Comparison of ENCODE assay signal across 9 cellular contexts in the genomic region with DNA sequence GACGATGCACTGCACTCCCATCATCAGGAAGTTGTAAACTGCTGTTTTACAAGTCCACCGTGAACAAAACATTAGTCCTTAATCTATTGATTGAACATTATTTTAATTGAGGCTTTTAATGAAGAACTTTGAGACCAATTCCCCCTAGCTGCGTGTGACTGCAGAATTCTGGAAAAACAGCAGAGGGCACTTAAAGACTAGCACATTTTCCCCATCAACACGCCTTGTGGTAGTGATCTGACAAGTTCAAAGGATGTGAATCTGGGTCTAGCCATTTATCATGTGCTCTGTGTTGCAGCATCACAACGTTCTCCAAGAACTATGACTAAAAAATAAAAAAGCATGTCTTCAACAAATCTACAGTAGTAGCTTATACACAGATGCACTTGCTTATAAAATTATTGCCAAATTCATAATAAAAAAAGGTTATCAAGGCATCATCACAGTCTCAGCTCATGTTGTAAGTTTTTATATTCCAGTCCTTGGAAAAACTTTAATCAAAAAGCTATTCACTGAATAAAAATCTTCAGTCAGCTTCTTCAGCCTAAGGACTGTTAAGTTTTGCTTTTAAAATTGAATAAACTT. TPM values are rescaled to one million over a fixed set of nuclear protein-coding genes. Genes with fewer than 3 reads are reported as not detected.
DNase-seq lines count a peak whose midpoint lies in the region; ATAC-seq and TF ChIP-seq lines count a peak whose summit lies in the region.
"Had no signal": no experiment of that assay in that cellular context is flagged by ENCODE, and none has a peak within 500 bp of the region (broad histone marks: within the 10 kb centered on the region; RNA-seq: fewer than 3 reads in every experiment).

No MANE protein-coding gene starts in this region.

- no peaks in the 10 kb centered on the region for H3K9me2 ChIP-seq in MM.1S (replicated peaks; ENCODE audit: insufficient read depth, low read length)

- no peaks in the 10 kb centered on the region for H3K4me1 ChIP-seq in MM.1S (ENCODE audit: low read length)

- no peak overlapping the region for H2AFZ ChIP-seq in MM.1S (ENCODE audit: low read length)

- no peak overlapping the region for H3K9ac ChIP-seq in MM.1S (ENCODE audit: low read length)

- H3K27ac Mint-ChIP-seq in activated CD4-positive, alpha-beta memory T cell treated with anti-CD3 and anti-CD28 coated beads for 36 hours = no peak overlapping the region
- no peak overlapping the region for H3K27ac Mint-ChIP-seq in activated CD4-positive, alpha-beta memory T cell treated with anti-CD3 and anti-CD28 coated beads, Interleukin-2, amount 10 ng/mL, durations not matched to agents 7 days and 5 days
- no peak overlapping the region for H3K27ac Mint-ChIP-seq in osteocyte (ENCODE audit: unreplicated experiment)

- in situ Hi-C loops in SK-MEL-5 (cut with HindIII; ENCODE audit: low pct_unique_long_range_greater_than_20kb, low sequenced_read_pairs) = no loop called here

- no peaks in the 10 kb centered on the region for H3K9me3 ChIP-seq in MM.1S (replicated peaks; ENCODE audit: insufficient read depth, low read length)

- intact Hi-C loops in activated CD4-positive, alpha-beta memory T cell treated with anti-CD3 and anti-CD28 coated beads for 36 hours (cut with micrococcal nuclease) = loop anchor here (1.0 kb wide), 1 partner anchor 534 kb away; no protein-coding TSS in a partner anchor

- no peaks in the 10 kb centered on the region for H3K36me3 Mint-ChIP-seq in activated CD4-positive, alpha-beta memory T cell treated with anti-CD3 and anti-CD28 coated beads for 36 hours
- H3K36me3 Mint-ChIP-seq in activated CD4-positive, alpha-beta memory T cell treated with anti-CD3 and anti-CD28 coated beads, Interleukin-2, amount 10 ng/mL, durations not matched to agents 7 days and 5 days (ENCODE audit: low read depth) = no peaks in the 10 kb centered on the region
- H3K36me3 Mint-ChIP-seq in osteocyte (ENCODE audit: unreplicated experiment) = no peaks in the 10 kb centered on the region

- H3K27me3 Mint-ChIP-seq in activated CD4-positive, alpha-beta memory T cell treated with anti-CD3 and anti-CD28 coated beads for 36 hours = peaks cover 27% of the 10 kb centered on the region
- peaks cover 50% of the 10 kb centered on the region for H3K27me3 Mint-ChIP-seq in activated CD4-positive, alpha-beta memory T cell treated with anti-CD3 and anti-CD28 coated beads, Interleukin-2, amount 10 ng/mL, durations not matched to agents 7 days and 5 days
- peaks cover 72% of the 10 kb centered on the region for H3K27me3 Mint-ChIP-seq in osteocyte (ENCODE audit: unreplicated experiment)

- CTCF ChIA-PET in activated CD4-positive, alpha-beta memory T cell treated with anti-CD3 and anti-CD28 coated beads for 36 hours (lab: Charles Lee) = interaction anchor here (0.7 to 3.5 kb wide), 11 partner anchors 12 to 540 kb away, joined by 3 to 26 read pairs (median 4); no protein-coding TSS in a partner anchor
- CTCF ChIA-PET in activated CD4-positive, alpha-beta memory T cell treated with anti-CD3 and anti-CD28 coated beads, Interleukin-2, amount 10 ng/mL, durations not matched to agents 7 days and 5 days (lab: Charles Lee) = interaction anchor here (1.7 to 3.1 kb wide), 4 partner anchors 11 to 536 kb away, joined by 3 to 30 read pairs (median 8); no protein-coding TSS in a partner anchor

- H3K27me3 ChIP-seq in MM.1S (replicated peaks; ENCODE audit: insufficient read depth, low read length) = no peaks in the 10 kb centered on the region

- H4K20me1 ChIP-seq in MM.1S (ENCODE audit: insufficient read depth, low read length) = no peaks in the 10 kb centered on the region

- no peak overlapping the region for H3K4me3 ChIP-seq in MM.1S (ENCODE audit: low read length)

- no peak overlapping the region for H3K27ac ChIP-seq in MM.1S (ENCODE audit: low read length)

- H3K4me3 Mint-ChIP-seq in activated CD4-positive, alpha-beta memory T cell treated with anti-CD3 and anti-CD28 coated beads for 36 hours = no peak overlapping the region
- no peak overlapping the region for H3K4me3 Mint-ChIP-seq in activated CD4-positive, alpha-beta memory T cell treated with anti-CD3 and anti-CD28 coated beads, Interleukin-2, amount 10 ng/mL, durations not matched to agents 7 days and 5 days
- no peak overlapping the region for H3K4me3 Mint-ChIP-seq in osteocyte (ENCODE audit: unreplicated experiment)

- no peaks in the 10 kb centered on the region for H3K36me3 ChIP-seq in MM.1S (replicated peaks; ENCODE audit: insufficient read depth, low read length)

- no peaks in the 10 kb centered on the region for H3K4me1 Mint-ChIP-seq in activated CD4-positive, alpha-beta memory T cell treated with anti-CD3 and anti-CD28 coated beads for 36 hours (ENCODE audit: low read depth)
- H3K4me1 Mint-ChIP-seq in activated CD4-positive, alpha-beta memory T cell treated with anti-CD3 and anti-CD28 coated beads, Interleukin-2, amount 10 ng/mL, durations not matched to agents 7 days and 5 days = no peaks in the 10 kb centered on the region
- H3K4me1 Mint-ChIP-seq in osteocyte (ENCODE audit: unreplicated experiment) = no peaks in the 10 kb centered on the region

- no peaks in the 10 kb centered on the region for H3K79me2 ChIP-seq in MM.1S (ENCODE audit: low read length)

- POLR2A ChIA-PET in activated CD4-positive, alpha-beta memory T cell treated with anti-CD3 and anti-CD28 coated beads for 36 hours (lab: Charles Lee) = no interaction called here
- POLR2A ChIA-PET in activated CD4-positive, alpha-beta memory T cell treated with anti-CD3 and anti-CD28 coated beads, Interleukin-2, amount 10 ng/mL, durations not matched to agents 7 days and 5 days (lab: Charles Lee) = no interaction called here

- H3K9me3 Mint-ChIP-seq in activated CD4-positive, alpha-beta memory T cell treated with anti-CD3 and anti-CD28 coated beads for 36 hours = no peaks in the 10 kb centered on the region
- no peaks in the 10 kb centered on the region for H3K9me3 Mint-ChIP-seq in activated CD4-positive, alpha-beta memory T cell treated with anti-CD3 and anti-CD28 coated beads, Interleukin-2, amount 10 ng/mL, durations not matched to agents 7 days and 5 days
- no peaks in the 10 kb centered on the region for H3K9me3 Mint-ChIP-seq in osteocyte (ENCODE audit: unreplicated experiment)

- no peak for ATAC-seq in GM21528 (IDR thresholded peaks at IDR 0.05; ENCODE audit: low FRiP score, unreplicated experiment)
- no peak for ATAC-seq in GM21423 (IDR thresholded peaks at IDR 0.05; ENCODE audit: unreplicated experiment)

- no peaks in the 10 kb centered on the region for H3F3A ChIP-seq in MM.1S (ENCODE audit: insufficient read depth, low read length)

- TF ChIP-seq CTCF in MM.1S (IDR thresholded peaks at IDR 0.05; ENCODE audit: low read length) (peak; percentile 67), osteocyte (IDR thresholded peaks at IDR 0.05) (peak; percentile 65)

- DNase-seq in activated CD4-positive, alpha-beta memory T cell treated with anti-CD3 and anti-CD28 coated beads for 36 hours = peak; percentile 26
- no peak for DNase-seq in activated CD4-positive, alpha-beta memory T cell treated with anti-CD3 and anti-CD28 coated beads, Interleukin-2, amount 10 ng/mL, durations not matched to agents 7 days and 5 days
- DNase-seq in MM.1S (peak; percentile 56), SK-MEL-5 (ENCODE audit: low read depth, low spot score) (peak; percentile 73), fibroblast of gingiva (ENCODE audit: low read depth) (peak; percentile 54), osteocyte (ENCODE audit: extremely low spot score, unreplicated experiment) (no peak)

- H3K4me2 ChIP-seq in MM.1S (ENCODE audit: low read depth, low read length) = no peak overlapping the region

RNA-seq across cellular contexts. Expression of a gene that starts 35.8 kb away (rescaled TPM):
- total RNA-seq in activated CD4-positive, alpha-beta memory T cell treated with anti-CD3 and anti-CD28 coated beads for 36 hours = not detected
- not detected for total RNA-seq in activated CD4-positive, alpha-beta memory T cell treated with anti-CD3 and anti-CD28 coated beads, Interleukin-2, amount 10 ng/mL, durations not matched to agents 7 days and 5 days
- not detected in 2 replicates for total RNA-seq in SK-MEL-5 (2014; rRNA removed; shearing (Covaris generic))
- polyA plus RNA-seq in SK-MEL-5 (2015; cell fraction: cytosol; rRNA removed) = not detected in 2 replicates
- not detected in 2 replicates for polyA plus RNA-seq in SK-MEL-5 (2015; cell fraction: nucleus; rRNA removed)
- not detected in 2 replicates for total RNA-seq in osteocyte
- polyA plus RNA-seq: adipose tissue had no signal

RNA-seq across cellular contexts. Expression of a gene that starts 39.5 kb away (rescaled TPM):
- 10 to 100 TPM; 10.9 to 11.0 TPM for total RNA-seq in activated CD4-positive, alpha-beta memory T cell treated with anti-CD3 and anti-CD28 coated beads for 36 hours
- total RNA-seq in activated CD4-positive, alpha-beta memory T cell treated with anti-CD3 and anti-CD28 coated beads, Interleukin-2, amount 10 ng/mL, durations not matched to agents 7 days and 5 days = 10 to 100 TPM; 10.0 to 10.1 TPM
- total RNA-seq in SK-MEL-5 (2014; rRNA removed; shearing (Covaris generic)) = 51.6 and 63.6 TPM in 2 replicates
- polyA plus RNA-seq in SK-MEL-5 (2015; cell fraction: cytosol; rRNA removed) = 24.6 and 26.1 TPM in 2 replicates
- 6.9 and 7.9 TPM in 2 replicates for polyA plus RNA-seq in SK-MEL-5 (2015; cell fraction: nucleus; rRNA removed)
- 14.8 and 15.9 TPM in 2 replicates for total RNA-seq in osteocyte

Comparison
In these comparisons a context has a peak if more than half of its experiments do, and no peak if none do; other contexts are left out.
1. DNase-seq: peak in activated CD4-positive, alpha-beta memory T cell treated with anti-CD3 and anti-CD28 coated beads for 36 hours (single experiment), MM.1S (single experiment), SK-MEL-5 (single experiment) and fibroblast of gingiva (single experiment); none in activated CD4-positive, alpha-beta memory T cell treated with anti-CD3 and anti-CD28 coated beads, Interleukin-2, amount 10 ng/mL, durations not matched to agents 7 days and 5 days (single experiment) and osteocyte (single experiment).